10 cellular contexts compared by ENCODE assay signal in genomic region chr3:4995500-4996053, GRCh38. TPM values are rescaled to one million over a fixed set of nuclear protein-coding genes. Genes with fewer than 3 reads are reported as not detected.
A peak's percentile ranks its signal among the peaks of the same experiment; 100 is the strongest.
DNase-seq lines count a peak whose midpoint lies in the region; ATAC-seq and TF ChIP-seq lines count a peak whose summit lies in the region.
"Had no signal": no experiment of that assay in that cellular context is flagged by ENCODE, and none has a peak within 500 bp of the region (broad histone marks: within the 10 kb centered on the region; RNA-seq: fewer than 3 reads in every experiment).

No MANE protein-coding gene starts in this region.

- H3K27me3 ChIP-seq in layer of hippocampus (ENCODE audit: control insufficient read depth, insufficient read depth, low read length), result no peaks in the 10 kb centered on the region

- no peak overlapping the region for H3K4me3 Mint-ChIP-seq in type B pancreatic cell

- peak; percentile 19 for DNase-seq in activated CD4-positive, CD25-positive, alpha-beta regulatory T cell treated with anti-CD3 and anti-CD28 coated beads, Interleukin-2, amount 50 U/mL, for 72 hours
- DNase-seq in activated CD4-positive, CD25-positive, alpha-beta regulatory T cell (lab: John Stamatoyannopoulos, UW), result no peak
- DNase-seq in astrocyte of the hippocampus (ENCODE audit: low read depth, low spot score) (peak; percentile 73), type B pancreatic cell (ENCODE audit: extremely low spot score, unreplicated experiment) (peak; percentile 52), NCI-H82 treated with DMSO at 0.1 percent for 48 hours (lab: John Stamatoyannopoulos, UW; ENCODE audit: unreplicated experiment) (no peak)
- DNase-seq: stimulated activated CD4-positive, alpha-beta T cell treated with anti-CD3 and anti-CD28 coated beads, Interleukin-15, amount 100 ng/mL, for 24 hours had no signal

- H3K9me3 Mint-ChIP-seq in type B pancreatic cell, result no peaks in the 10 kb centered on the region

- H3K36me3 Mint-ChIP-seq in type B pancreatic cell, result no peaks in the 10 kb centered on the region

- H3K4me1 Mint-ChIP-seq in type B pancreatic cell (ENCODE audit: unreplicated experiment), result peaks cover 17% of the 10 kb centered on the region

- peak overlapping the region; percentile 12 for H3K27ac ChIP-seq in layer of hippocampus (ENCODE audit: low read depth, low read length)
- H3K27ac ChIP-seq: SK-N-MC had no signal

- H3K27ac Mint-ChIP-seq in type B pancreatic cell, result peak overlapping the region; percentile 26

- TF ChIP-seq CTCF in type B pancreatic cell (conservative IDR thresholded peaks at IDR 0.05), result no peak

- H3K27me3 Mint-ChIP-seq in type B pancreatic cell, result peaks cover 8% of the 10 kb centered on the region

- no peak for ATAC-seq in GM21717 (IDR thresholded peaks at IDR 0.05; ENCODE audit: unreplicated experiment)
- no peak for ATAC-seq in HG03095 (IDR thresholded peaks at IDR 0.05; ENCODE audit: unreplicated experiment)

RNA-seq across cellular contexts. Expression of gene BHLHE40, which starts 16.3 kb away (rescaled TPM):
- 13.6 and 40.5 TPM in 2 replicates for total RNA-seq in type B pancreatic cell (ENCODE audit: low replicate concordance)

Comparison
In these comparisons a context has a peak if more than half of its experiments do, and no peak if none do; other contexts are left out.
1. DNase-seq: peak in activated CD4-positive, CD25-positive, alpha-beta regulatory T cell treated with anti-CD3 and anti-CD28 coated beads, Interleukin-2, amount 50 U/mL, for 72 hours (single experiment), astrocyte of the hippocampus (single experiment) and type B pancreatic cell (single experiment); none in activated CD4-positive, CD25-positive, alpha-beta regulatory T cell (0 of 4) and NCI-H82 treated with DMSO at 0.1 percent for 48 hours (single experiment).